Comparison of ENCODE assay signal across 16 cellular contexts in the genomic region with DNA sequence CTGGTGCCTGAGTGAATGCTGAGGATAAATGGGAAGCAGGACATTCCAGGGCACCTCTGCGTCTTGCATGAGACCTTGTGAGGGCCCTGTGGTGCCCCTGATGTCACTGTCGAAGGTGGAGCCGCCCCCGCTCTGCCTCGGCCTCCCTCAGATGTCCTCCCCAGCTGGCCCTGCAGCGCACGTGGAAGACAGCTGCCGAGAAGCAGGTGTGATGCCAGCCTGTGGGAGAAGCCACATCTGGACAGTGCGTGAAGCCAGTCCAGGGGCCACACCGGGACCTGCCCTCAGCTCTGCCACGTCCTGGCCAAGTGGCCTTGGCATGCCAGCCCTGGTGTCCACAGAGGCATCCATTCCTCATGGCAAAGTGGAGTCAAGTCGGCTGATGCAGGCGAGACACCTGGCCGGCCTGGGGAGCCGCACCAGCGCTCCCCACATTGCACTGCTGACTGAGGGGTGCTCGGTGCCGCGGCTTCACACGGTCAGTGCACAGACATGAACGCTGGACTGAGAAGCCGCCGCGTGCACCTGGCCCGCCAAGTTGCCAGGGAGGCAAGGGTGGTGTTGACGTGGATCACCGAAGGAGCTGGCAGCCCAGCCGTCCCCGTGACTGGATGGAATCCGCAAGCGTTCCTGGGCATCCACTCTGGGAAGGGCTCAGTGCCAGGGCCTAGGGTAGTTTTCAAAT. TPM values are rescaled to one million over a fixed set of nuclear protein-coding genes. Genes with fewer than 3 reads are reported as not detected.
DNase-seq lines count a peak whose midpoint lies in the region; ATAC-seq and TF ChIP-seq lines count a peak whose summit lies in the region.
"Had no signal": no experiment of that assay in that cellular context is flagged by ENCODE, and none has a peak within 500 bp of the region (broad histone marks: within the 10 kb centered on the region; RNA-seq: fewer than 3 reads in every experiment).

No MANE protein-coding gene starts in this region.

- no peak for ATAC-seq in IMR-90 (ENCODE audit: low read depth)
- no peak for ATAC-seq in GM18511 (IDR thresholded peaks at IDR 0.05; ENCODE audit: unreplicated experiment)
- no peak for ATAC-seq in GM21576 (IDR thresholded peaks at IDR 0.05; ENCODE audit: unreplicated experiment)
- no peak for ATAC-seq in HG02798 (IDR thresholded peaks at IDR 0.05; ENCODE audit: poor library complexity, unreplicated experiment)
- ATAC-seq: activated T-helper 17 cell treated with anti-CD3 and anti-CD28 coated beads, Interleukin-2, amount 50 U/mL, for 72 hours had no signal

- H3K36me3 ChIP-seq in Caco-2 (ENCODE audit: control insufficient read depth, insufficient read depth, low read length) (no peaks in the 10 kb centered on the region), IMR-90 (ENCODE audit: control insufficient read depth, insufficient read depth, low read length) (no peaks in the 10 kb centered on the region), ovary (no peaks in the 10 kb centered on the region)
- H3K36me3 ChIP-seq: esophagus squamous epithelium had no signal

- TF ChIP-seq EP300 in ovary (IDR thresholded peaks at IDR 0.05): no peak

- 0 out of 2 replicates have a peak, but pooled peaks cover 3% of the 10 kb centered on the region for H4K20me1 ChIP-seq in IMR-90 (ENCODE audit: insufficient read depth, low read length)

- H3K18ac ChIP-seq in IMR-90 (ENCODE audit: low read depth, low read length): no peak overlapping the region

- no peak overlapping the region for H3K23ac ChIP-seq in IMR-90 (ENCODE audit: low read depth, low read length)

- H2AK9ac ChIP-seq in IMR-90 (replicated peaks; ENCODE audit: low read depth, low read length, poor library complexity): no peak overlapping the region

- DNase-seq in Caco-2 (no peak), IMR-90 (no peak), cardiac septum (ENCODE audit: low spot score) (peak; percentile 86), ovary (peak in 4 of 5 donors; percentile 8 to 33 (median 19))
- no peak for DNase-seq in effector CD4-positive, alpha-beta T cell
- DNase-seq: esophagus squamous epithelium; KBM-7; NCI-H1048; NCI-H82; stimulated activated CD4-positive, alpha-beta T cell treated with anti-CD3 and anti-CD28 coated beads, Interleukin-15, amount 100 ng/mL, for 24 hours; T-helper 1 cell had no signal

- H3K9me3 ChIP-seq in Caco-2 (no peaks in the 10 kb centered on the region), IMR-90 (ENCODE audit: control insufficient read depth, insufficient read depth, low read length) (no peaks in the 10 kb centered on the region), ovary (no peaks in the 10 kb centered on the region)
- H3K9me3 ChIP-seq: esophagus squamous epithelium had no signal

- H2BK15ac ChIP-seq in IMR-90 (ENCODE audit: low read depth, low read length): 0 out of 3 replicates have a peak overlapping the region, but pooled peaks have one; percentile 68

- H3K4me1 ChIP-seq in Caco-2 (no peaks in the 10 kb centered on the region), IMR-90 (ENCODE audit: control insufficient read depth, insufficient read depth, low read length) (peaks cover 12% of the 10 kb centered on the region), ovary (ENCODE audit: insufficient read depth) (peaks cover 3% of the 10 kb centered on the region)

- H3K79me1 ChIP-seq in IMR-90 (ENCODE audit: low read depth in 1 of 2, low read length in 2 of 2): peaks cover 0 to 3% of the 10 kb centered on the region in 2 experiments; a peak in 1 of 4 replicates

- BruUV-seq in Caco-2 (replicated peaks; lab: Mats Ljungman, UMichigan): no TSS peak
- BruUV-seq in IMR-90 (replicated peaks; lab: Mats Ljungman, UMichigan): no TSS peak

- H3K4me2 ChIP-seq in IMR-90 (ENCODE audit: low read depth, low read length): no peak overlapping the region

- H3K9ac ChIP-seq in IMR-90 (ENCODE audit: low read depth, low read length): no peak overlapping the region

- H3K4me1 Mint-ChIP-seq in Caco-2 (ENCODE audit: low read depth, unreplicated experiment): no peaks in the 10 kb centered on the region

- WGBS in IMR-90 (ENCODE audit: extremely low coverage in 2 of 2, insufficient read length in 1 of 2), 2 experiments: 91% methylated on average over 22 of the region's 31 CpGs; no CpG with 5 or more reads in 1 of the 2 experiments
- WGBS in ovary, 3 donors: 72 to 78% (median 76%) methylated on average over 25 to 31 of the region's 31 CpGs

- intact Hi-C loops in Caco-2 (cut with micrococcal nuclease; ENCODE audit: unreplicated experiment): no loop called here
- intact Hi-C loops in IMR-90 (cut with micrococcal nuclease): no loop called here
- intact Hi-C loops in cardiac septum (cut with DNase I): no loop called here
- intact Hi-C loops in ovary (cut with DNase I): no loop called here

- H3K4ac ChIP-seq in IMR-90 (ENCODE audit: low read depth, low read length): no peak overlapping the region

- H3K4me3 Mint-ChIP-seq in Caco-2 (ENCODE audit: unreplicated experiment): no peak overlapping the region
- H3K4me3 Mint-ChIP-seq: activated T-helper 17 cell treated with anti-CD3 and anti-CD28 coated beads, Interleukin-2, amount 50 U/mL, for 72 hours; B cell had no signal

- CTCF ChIA-PET in Caco-2 (lab: Charles Lee) (no interaction called here), IMR-90 (lab: Yijun Ruan, JAX) (no interaction called here)

- no peak overlapping the region for H3K14ac ChIP-seq in IMR-90 (replicated peaks; ENCODE audit: low read depth, low read length)

- peak overlapping the region; percentile 73 for H3K27ac Mint-ChIP-seq in Caco-2 (ENCODE audit: unreplicated experiment)
- H3K27ac Mint-ChIP-seq: activated T-helper 17 cell treated with anti-CD3 and anti-CD28 coated beads, Interleukin-2, amount 50 U/mL, for 72 hours; B cell had no signal

- peaks cover 13% of the 10 kb centered on the region for H3K9me1 ChIP-seq in IMR-90 (ENCODE audit: insufficient read depth, low read length)

- H2AFZ ChIP-seq in IMR-90 (replicated peaks; ENCODE audit: low read length, poor library complexity): no peak overlapping the region

- peak overlapping the region; percentile 53 for H2AK5ac ChIP-seq in IMR-90 (ENCODE audit: low read depth, low read length)

- no peak for TF ChIP-seq RAD21 in IMR-90 (IDR thresholded peaks at IDR 0.05; ENCODE audit: low read length)

- no peak overlapping the region for H4K5ac ChIP-seq in IMR-90 (ENCODE audit: low read depth, low read length)

- TF ChIP-seq POLR2A in IMR-90 (IDR thresholded peaks at IDR 0.05; ENCODE audit: low read depth, low read length) (no peak), ovary (IDR thresholded peaks at IDR 0.05) (no peak)

- TF ChIP-seq CTCF in Caco-2 (IDR thresholded peaks at IDR 0.05; ENCODE audit: insufficient read depth in 1 of 2, low read depth in 1 of 2, low read length in 1 of 2, severe bottlenecking in 1 of 2, unreplicated experiment in 1 of 2) (no peak), IMR-90 (conservative IDR thresholded peaks at IDR 0.05; ENCODE audit: low read depth, low read length) (no peak), ovary (IDR thresholded peaks at IDR 0.05) (no peak)

- in situ Hi-C loops in IMR-90 (cut with MboI; ENCODE audit: low sequenced_read_pairs): no loop called here

- H3K4me3 ChIP-seq in Caco-2 (ENCODE audit: low read depth, low read length) (no peak overlapping the region), IMR-90 (ENCODE audit: insufficient read depth, low read depth, low read length) (no peak overlapping the region), ovary (no peak overlapping the region)
- H3K4me3 ChIP-seq: esophagus squamous epithelium had no signal

- no peaks in the 10 kb centered on the region for H3K36me3 Mint-ChIP-seq in Caco-2 (ENCODE audit: insufficient read depth, unreplicated experiment)

- dilution Hi-C loops in IMR-90 (cut with HindIII; ENCODE audit: low sequenced_read_pairs, unreplicated experiment): no loop called here

- H3K27ac ChIP-seq in IMR-90 (ENCODE audit: insufficient read depth, low read length) (no peak overlapping the region), ovary (no peak overlapping the region)
- H3K27ac ChIP-seq: esophagus squamous epithelium had no signal

- no peak overlapping the region for H2BK20ac ChIP-seq in IMR-90 (ENCODE audit: low read depth, low read length)

- H2BK5ac ChIP-seq in IMR-90 (ENCODE audit: low read depth, low read length, poor library complexity, severe bottlenecking): no peak overlapping the region

- H3K27me3 ChIP-seq in Caco-2 (replicated peaks; ENCODE audit: control insufficient read depth, insufficient read depth, low read length) (no peaks in the 10 kb centered on the region; the same call in 1 of the 2 replicates), IMR-90 (ENCODE audit: control insufficient read depth, insufficient read depth, low read length) (peaks cover 3% of the 10 kb centered on the region; the same call in 1 of the 2 replicates), ovary (no peaks in the 10 kb centered on the region)

- H4K91ac ChIP-seq in IMR-90 (ENCODE audit: insufficient read depth, low read depth, low read length): no peak overlapping the region

- H3K56ac ChIP-seq in IMR-90 (ENCODE audit: extremely low read depth, insufficient read depth, low read length): no peak overlapping the region

- POLR2A ChIA-PET in Caco-2 (lab: Charles Lee): no interaction called here
- POLR2A ChIA-PET in IMR-90 (lab: Charles Lee; ENCODE audit: unreplicated experiment): no interaction called here

- H3K27me3 Mint-ChIP-seq in Caco-2 (ENCODE audit: insufficient read depth, unreplicated experiment): no peaks in the 10 kb centered on the region
- H3K27me3 Mint-ChIP-seq: activated T-helper 17 cell treated with anti-CD3 and anti-CD28 coated beads, Interleukin-2, amount 50 U/mL, for 72 hours had no signal

- H4K8ac ChIP-seq in IMR-90 (ENCODE audit: low read depth in 2 of 2, low read length in 2 of 2): no peak overlapping the region

- no peak overlapping the region for H2BK120ac ChIP-seq in IMR-90 (ENCODE audit: low read depth, low read length)

- H3K9me3 Mint-ChIP-seq in Caco-2 (ENCODE audit: unreplicated experiment): no peaks in the 10 kb centered on the region
- H3K9me3 Mint-ChIP-seq: activated T-helper 17 cell treated with anti-CD3 and anti-CD28 coated beads, Interleukin-2, amount 50 U/mL, for 72 hours had no signal

TF ChIP-seq in IMR-90, 13 proteins besides CTCF, POLR2A, EP300 and RAD21 (continues in another document):
- no peak for TF ChIP-seq SMC3 (IDR thresholded peaks at IDR 0.05; ENCODE audit: low read depth, low read length)
- no peak for TF ChIP-seq MAZ (IDR thresholded peaks at IDR 0.05; ENCODE audit: borderline replicate concordance, low read depth, low read length)
- TF ChIP-seq RFX5 (IDR thresholded peaks at IDR 0.05; ENCODE audit: low read depth, low read length): no peak
- no peak for TF ChIP-seq CHD1 (IDR thresholded peaks at IDR 0.05; ENCODE audit: low read depth, low read length)
- TF ChIP-seq CEBPB (IDR thresholded peaks at IDR 0.05; ENCODE audit: low read depth, low read length): no peak

RNA-seq across cellular contexts. Expression of a gene that starts 21.5 kb away (rescaled TPM):
- total RNA-seq in Caco-2 (2022) (33.8 and 40.9 TPM in 2 replicates), IMR-90 (2012; rRNA removed) (17.9 and 21.4 TPM in 2 replicates), cardiac septum (104 TPM), ovary (10 to 100 TPM; 12.9 to 84.3 (median 29.7) TPM)
- polyA plus RNA-seq in IMR-90 (2012; rRNA removed) (48.2 and 60.2 TPM in 2 replicates), ovary (10 to 100 TPM in 1 of 2 donors, 1 to 10 TPM in 1; 4.3 to 29.4 TPM)
- polyA plus RNA-seq in IMR-90 (2012; cell fraction: cytosol; rRNA removed): 73.7 and 167 TPM in 2 replicates
- polyA plus RNA-seq in IMR-90 (2012; cell fraction: nucleus; rRNA removed; ENCODE audit: low replicate concordance): 50.0 and 129 TPM in 2 replicates

Comparison
In these comparisons a context has a peak if more than half of its experiments do, and no peak if none do; other contexts are left out.
1. DNase-seq: peak in cardiac septum (single experiment) and ovary (4 of 5); none in Caco-2 (0 of 2), IMR-90 (single experiment) and effector CD4-positive, alpha-beta T cell (single experiment).